35 cellular contexts compared by ENCODE assay signal in genomic region chr16:75175074-75175473, GRCh38. TPM values are rescaled to one million over a fixed set of nuclear protein-coding genes. Genes with fewer than 3 reads are reported as not detected.
"Had no signal": no experiment of that assay in that cellular context is flagged by ENCODE, and none has a peak within 500 bp of the region (broad histone marks: within the 10 kb centered on the region; RNA-seq: fewer than 3 reads in every experiment).

No MANE protein-coding gene starts in this region.

- H3K4me1 ChIP-seq: breast epithelium, colonic mucosa, esophagus muscularis mucosa, foreskin keratinocyte, gastroesophageal sphincter, heart right ventricle had no signal

- ATAC-seq: activated naive CD4-positive, alpha-beta T cell treated with anti-CD3 and anti-CD28 coated beads, Interleukin-2, amount 50 U/mL, for 72 hours; activated T-cell treated with anti-CD3 and anti-CD28 coated beads, Interleukin-2, amount 50 U/mL, for 72 hours; foreskin keratinocyte; gastroesophageal sphincter; WTC11 had no signal

- DNase-seq: activated CD4-positive, alpha-beta memory T cell treated with anti-CD3 and anti-CD28 coated beads, Interleukin-2, amount 10 ng/mL, durations not matched to agents 7 days and 5 days; activated CD4-positive, alpha-beta T cell treated with anti-CD3 and anti-CD28 coated beads for 1 hour; activated CD4-positive, alpha-beta T cell treated with anti-CD3 and anti-CD28 coated beads for 4 hours; activated CD4-positive, alpha-beta T cell treated with anti-CD3 and anti-CD28 coated beads, Interleukin-2, amount 10 ng/mL, durations not matched to agents 7 days and 5 days; activated CD4-positive, alpha-beta T cell treated with anti-CD3 and anti-CD28 coated beads, Interleukin-2, amount 50 U/mL, for 4 hours; activated CD8-positive, alpha-beta memory T cell treated with anti-CD3 and anti-CD28 coated beads, Interleukin-2, amount 50 U/mL, for 48 hours; activated gamma-delta T cell; activated naive CD4-positive, alpha-beta T cell; activated naive CD4-positive, alpha-beta T cell treated with anti-CD3 and anti-CD28 coated beads, Interleukin-2, amount 10 ng/mL, durations not matched to agents 7 days and 5 days; activated naive CD8-positive, alpha-beta T cell treated with anti-CD3 and anti-CD28 coated beads, Interleukin-2, amount 10 ng/mL, durations not matched to agents 7 days and 5 days; activated T-cell treated with anti-CD3 and anti-CD28 coated beads for 4 hours; activated T-cell treated with anti-CD3 and anti-CD28 coated beads, Interleukin-2, amount 50 U/mL, for 24 hours; activated T-cell treated with anti-CD3 and anti-CD28 coated beads, Interleukin-2, amount 50 U/mL, for 72 hours; amniotic stem cell; anterior cingulate cortex; central memory CD4-positive, alpha-beta T cell; cerebellar nuclear complex; colonic mucosa; effector CD8-positive, alpha-beta T cell; foreskin keratinocyte; heart right ventricle; T-helper 2 cell had no signal

- H3K27ac ChIP-seq: breast epithelium, cardiac muscle cell, colonic mucosa, esophagus muscularis mucosa, foreskin keratinocyte, gastroesophageal sphincter, heart right ventricle, VCaP had no signal

- H3K27me3 Mint-ChIP-seq: activated CD4-positive, alpha-beta T cell treated with anti-CD3 and anti-CD28 coated beads, Interleukin-2, amount 10 ng/mL, durations not matched to agents 7 days and 5 days; activated naive CD8-positive, alpha-beta T cell treated with anti-CD3 and anti-CD28 coated beads, Interleukin-2, amount 10 ng/mL, durations not matched to agents 7 days and 5 days; activated T-cell treated with anti-CD3 and anti-CD28 coated beads, Interleukin-2, amount 50 U/mL, for 24 hours; brain had no signal

- H3K4me3 ChIP-seq: breast epithelium, cardiac muscle cell, colonic mucosa, esophagus muscularis mucosa, gastroesophageal sphincter, heart right ventricle had no signal

- H3K4me1 Mint-ChIP-seq: activated CD4-positive, alpha-beta memory T cell treated with anti-CD3 and anti-CD28 coated beads, Interleukin-2, amount 10 ng/mL, durations not matched to agents 7 days and 5 days; activated CD4-positive, alpha-beta T cell treated with anti-CD3 and anti-CD28 coated beads, Interleukin-2, amount 10 ng/mL, durations not matched to agents 7 days and 5 days; activated naive CD4-positive, alpha-beta T cell treated with anti-CD3 and anti-CD28 coated beads, Interleukin-2, amount 10 ng/mL, durations not matched to agents 7 days and 5 days; brain; WTC11 had no signal

- FAIRE-seq: endometrium had no signal

- H3K27me3 ChIP-seq: breast epithelium, cardiac muscle cell, colonic mucosa, esophagus muscularis mucosa, foreskin keratinocyte, gastroesophageal sphincter, heart right ventricle had no signal

- H3K4me3 Mint-ChIP-seq: activated CD4-positive, alpha-beta memory T cell treated with anti-CD3 and anti-CD28 coated beads, Interleukin-2, amount 10 ng/mL, durations not matched to agents 7 days and 5 days; activated CD4-positive, alpha-beta T cell treated with anti-CD3 and anti-CD28 coated beads, Interleukin-2, amount 10 ng/mL, durations not matched to agents 7 days and 5 days; activated naive CD4-positive, alpha-beta T cell treated with anti-CD3 and anti-CD28 coated beads, Interleukin-2, amount 10 ng/mL, durations not matched to agents 7 days and 5 days; activated naive CD8-positive, alpha-beta T cell treated with anti-CD3 and anti-CD28 coated beads, Interleukin-2, amount 10 ng/mL, durations not matched to agents 7 days and 5 days; activated T-cell treated with anti-CD3 and anti-CD28 coated beads, Interleukin-2, amount 50 U/mL, for 24 hours; activated T-cell treated with anti-CD3 and anti-CD28 coated beads, Interleukin-2, amount 50 U/mL, for 72 hours; brain; WTC11 had no signal

- H3K27ac Mint-ChIP-seq: activated CD4-positive, alpha-beta memory T cell treated with anti-CD3 and anti-CD28 coated beads, Interleukin-2, amount 10 ng/mL, durations not matched to agents 7 days and 5 days; activated CD4-positive, alpha-beta T cell treated with anti-CD3 and anti-CD28 coated beads, Interleukin-2, amount 10 ng/mL, durations not matched to agents 7 days and 5 days; activated naive CD4-positive, alpha-beta T cell treated with anti-CD3 and anti-CD28 coated beads, Interleukin-2, amount 10 ng/mL, durations not matched to agents 7 days and 5 days; activated naive CD4-positive, alpha-beta T cell treated with anti-CD3 and anti-CD28 coated beads, Interleukin-2, amount 50 U/mL, for 72 hours; activated naive CD8-positive, alpha-beta T cell treated with anti-CD3 and anti-CD28 coated beads, Interleukin-2, amount 10 ng/mL, durations not matched to agents 7 days and 5 days; activated T-cell treated with anti-CD3 and anti-CD28 coated beads, Interleukin-2, amount 50 U/mL, for 24 hours; activated T-cell treated with anti-CD3 and anti-CD28 coated beads, Interleukin-2, amount 50 U/mL, for 72 hours; brain; WTC11 had no signal

- H3K36me3 ChIP-seq: breast epithelium, colonic mucosa had no signal

RNA-seq across cellular contexts. Expression of gene CTRB2, which starts 31.9 kb away (rescaled TPM):
- total RNA-seq: activated CD4-positive, alpha-beta memory T cell treated with anti-CD3 and anti-CD28 coated beads, Interleukin-2, amount 10 ng/mL, durations not matched to agents 7 days and 5 days; activated CD4-positive, alpha-beta T cell treated with anti-CD3 and anti-CD28 coated beads, Interleukin-2, amount 10 ng/mL, durations not matched to agents 7 days and 5 days; activated naive CD4-positive, alpha-beta T cell treated with anti-CD3 and anti-CD28 coated beads, Interleukin-2, amount 50 U/mL, for 72 hours; activated naive CD8-positive, alpha-beta T cell treated with anti-CD3 and anti-CD28 coated beads, Interleukin-2, amount 10 ng/mL, durations not matched to agents 7 days and 5 days; activated T-cell treated with anti-CD3 and anti-CD28 coated beads, Interleukin-2, amount 50 U/mL, for 72 hours; breast epithelium; cardiac muscle cell; dermis microvascular lymphatic vessel endothelial cell; epithelial cell of proximal tubule; esophagus muscularis mucosa; foreskin keratinocyte; gastroesophageal sphincter; glomerular endothelial cell; T-helper 1 cell treated with Interleukin-12 subunit alpha and Interleukin-12 subunit beta and Interleukin-4 antibody, amounts not matched to agents 30 ng/mL and 1 ng/mL, for 36 hours had no signal

RNA-seq across cellular contexts. Expression of gene CTRB1, which starts 43.7 kb away (rescaled TPM):
- total RNA-seq: activated CD4-positive, alpha-beta memory T cell treated with anti-CD3 and anti-CD28 coated beads, Interleukin-2, amount 10 ng/mL, durations not matched to agents 7 days and 5 days; activated CD4-positive, alpha-beta T cell treated with anti-CD3 and anti-CD28 coated beads, Interleukin-2, amount 10 ng/mL, durations not matched to agents 7 days and 5 days; activated naive CD4-positive, alpha-beta T cell treated with anti-CD3 and anti-CD28 coated beads, Interleukin-2, amount 50 U/mL, for 72 hours; activated naive CD8-positive, alpha-beta T cell treated with anti-CD3 and anti-CD28 coated beads, Interleukin-2, amount 10 ng/mL, durations not matched to agents 7 days and 5 days; activated T-cell treated with anti-CD3 and anti-CD28 coated beads, Interleukin-2, amount 50 U/mL, for 72 hours; breast epithelium; cardiac muscle cell; dermis microvascular lymphatic vessel endothelial cell; epithelial cell of proximal tubule; esophagus muscularis mucosa; foreskin keratinocyte; gastroesophageal sphincter; glomerular endothelial cell; T-helper 1 cell treated with Interleukin-12 subunit alpha and Interleukin-12 subunit beta and Interleukin-4 antibody, amounts not matched to agents 30 ng/mL and 1 ng/mL, for 36 hours had no signal

RNA-seq across cellular contexts. Expression of gene LDHD, which starts 58.5 kb away (rescaled TPM):
- total RNA-seq: activated naive CD8-positive, alpha-beta T cell treated with anti-CD3 and anti-CD28 coated beads, Interleukin-2, amount 10 ng/mL, durations not matched to agents 7 days and 5 days had no signal
